ENCODE assay signal across 8 cellular contexts in genomic region chr1:201877877-201878339, GRCh38. TPM values are rescaled to one million over a fixed set of nuclear protein-coding genes. Genes with fewer than 3 reads are reported as not detected.
DNase-seq lines count a peak whose midpoint lies in the region; ATAC-seq and TF ChIP-seq lines count a peak whose summit lies in the region.

No MANE protein-coding gene starts in this region.

- WGBS in tibial nerve, 2 donors = 47 to 50% methylated on average over 6 of the region's 6 CpGs

- H3K4me3 ChIP-seq in AG04450 (ENCODE audit: low read depth, low read length) (no peak overlapping the region), breast epithelium (no peak overlapping the region), tibial nerve (no peak overlapping the region)

- peaks cover 40% of the 10 kb centered on the region for H3K36me3 Mint-ChIP-seq in activated T-helper 1 cell treated with anti-CD3 and anti-CD28 coated beads, Interleukin-12 subunit alpha, Interleukin-12 subunit beta, Interleukin-2, Interleukin-4 antibody, amounts not matched to agents 30 ng/mL and 10 ng/mL and 1 ng/mL, durations not matched to agents 14 hours and 24 hours and 36 hours (ENCODE audit: low read depth)

- H3K27me3 ChIP-seq in AG04450 (ENCODE audit: control insufficient read depth, insufficient read depth, low read length) (no peaks in the 10 kb centered on the region), breast epithelium (no peaks in the 10 kb centered on the region), tibial nerve (no peaks in the 10 kb centered on the region)

- no peaks in the 10 kb centered on the region for H3K9me3 ChIP-seq in AG04450 (ENCODE audit: control insufficient read depth, insufficient read depth, low read length)
- H3K9me3 ChIP-seq in breast epithelium = no peaks in the 10 kb centered on the region
- H3K9me3 ChIP-seq in tibial nerve = no peaks in the 10 kb centered on the region

- peak; percentile 75 for ATAC-seq in left colon

- intact Hi-C loops in breast epithelium (cut with DNase I; ENCODE audit: low total_unique reads) = no loop called here
- intact Hi-C loops in left colon (cut with DNase I, micrococcal nuclease) = no loop called here
- intact Hi-C loops in activated T-helper 1 cell treated with anti-CD3 and anti-CD28 coated beads, Interleukin-12 subunit alpha, Interleukin-12 subunit beta, Interleukin-2, Interleukin-4 antibody, amounts not matched to agents 30 ng/mL and 10 ng/mL and 1 ng/mL, durations not matched to agents 14 hours and 24 hours and 36 hours (cut with micrococcal nuclease) = loop anchor here (1.0 kb wide), 1 partner anchor 94 kb away; no protein-coding TSS in a partner anchor

- POLR2A ChIA-PET in AG04450 (lab: Yijun Ruan, JAX) = interaction anchor here (0.5 to 1.2 kb wide), 3 partner anchors 9 to 79 kb away, joined by 3 to 8 read pairs (median 3); partner anchors contain the start of gene LMOD1

- no peak overlapping the region for H3K4me3 Mint-ChIP-seq in activated T-helper 1 cell treated with anti-CD3 and anti-CD28 coated beads, Interleukin-12 subunit alpha, Interleukin-12 subunit beta, Interleukin-2, Interleukin-4 antibody, amounts not matched to agents 30 ng/mL and 10 ng/mL and 1 ng/mL, durations not matched to agents 14 hours and 24 hours and 36 hours

- CTCF ChIA-PET in AG04450 (lab: Charles Lee) = interaction anchor here (0.5 to 8.4 kb wide), 23 partner anchors 9 to 366 kb away, joined by 3 to 61 read pairs (median 5); partner anchors contain the start of gene TIMM17A

- no peak overlapping the region for H3K27ac Mint-ChIP-seq in activated T-helper 1 cell treated with anti-CD3 and anti-CD28 coated beads, Interleukin-12 subunit alpha, Interleukin-12 subunit beta, Interleukin-2, Interleukin-4 antibody, amounts not matched to agents 30 ng/mL and 10 ng/mL and 1 ng/mL, durations not matched to agents 14 hours and 24 hours and 36 hours

- DNase-seq in AG04450 (ENCODE audit: low read depth, low spot score) = no peak
- DNase-seq in GM10266 (ENCODE audit: extremely low spot score) = peak; percentile 49
- peak; percentile 24 for DNase-seq in NCI-H226
- peak in 1 of 2 donors; percentile 61 for DNase-seq in breast epithelium (ENCODE audit: low spot score in 2 of 2)
- DNase-seq in left colon = peak in 1 of 2 donors; percentile 26
- peak in 1 of 2 donors; percentile 66 for DNase-seq in tibial nerve (ENCODE audit: low spot score in 2 of 2)
- no peak for DNase-seq in activated T-helper 1 cell treated with anti-CD3 and anti-CD28 coated beads, Interleukin-12 subunit alpha, Interleukin-12 subunit beta, Interleukin-2, Interleukin-4 antibody, amounts not matched to agents 30 ng/mL and 10 ng/mL and 1 ng/mL, durations not matched to agents 14 hours and 24 hours and 36 hours (ENCODE audit: low spot score)
- DNase-seq in NCI-H526 treated with DMSO at 0.1 percent for 48 hours (lab: John Stamatoyannopoulos, UW) = no peak

- H3K9me3 Mint-ChIP-seq in activated T-helper 1 cell treated with anti-CD3 and anti-CD28 coated beads, Interleukin-12 subunit alpha, Interleukin-12 subunit beta, Interleukin-2, Interleukin-4 antibody, amounts not matched to agents 30 ng/mL and 10 ng/mL and 1 ng/mL, durations not matched to agents 14 hours and 24 hours and 36 hours = no peaks in the 10 kb centered on the region

- TF ChIP-seq EP300 in tibial nerve (IDR thresholded peaks at IDR 0.05) = peak in 1 of 2 donors; percentile 34

- H3K27ac ChIP-seq in AG04450 (ENCODE audit: low read depth, low read length) (no peak overlapping the region), breast epithelium (peak overlapping the region; percentile 21 to 42), tibial nerve (peak overlapping the region in 3 of 4 donors; percentile 13 to 75 (median 73))

- H3K4me1 ChIP-seq in breast epithelium (no peaks in the 10 kb centered on the region), tibial nerve (peaks cover 0 to 11% (median 0%) of the 10 kb centered on the region in 4 donors)

- H3K27me3 Mint-ChIP-seq in activated T-helper 1 cell treated with anti-CD3 and anti-CD28 coated beads, Interleukin-12 subunit alpha, Interleukin-12 subunit beta, Interleukin-2, Interleukin-4 antibody, amounts not matched to agents 30 ng/mL and 10 ng/mL and 1 ng/mL, durations not matched to agents 14 hours and 24 hours and 36 hours (ENCODE audit: insufficient read depth) = no peaks in the 10 kb centered on the region

- no peaks in the 10 kb centered on the region for H3K4me1 Mint-ChIP-seq in activated T-helper 1 cell treated with anti-CD3 and anti-CD28 coated beads, Interleukin-12 subunit alpha, Interleukin-12 subunit beta, Interleukin-2, Interleukin-4 antibody, amounts not matched to agents 30 ng/mL and 10 ng/mL and 1 ng/mL, durations not matched to agents 14 hours and 24 hours and 36 hours (ENCODE audit: low read depth)

- H3K36me3 ChIP-seq in breast epithelium = peaks cover under 1% of the 10 kb centered on the region
- H3K36me3 ChIP-seq in tibial nerve = peaks cover 0 to 42% (median 0%) of the 10 kb centered on the region in 3 donors

- TF ChIP-seq POLR2A in breast epithelium (IDR thresholded peaks at IDR 0.05) (no peak), tibial nerve (IDR thresholded peaks at IDR 0.05) (no peak)

- peak; percentile 74 for TF ChIP-seq CTCF in AG04450 (IDR thresholded peaks at IDR 0.05; ENCODE audit: low read depth, low read length)
- peak; percentile 62 for TF ChIP-seq CTCF in GM10266 (IDR thresholded peaks at IDR 0.05; ENCODE audit: control insufficient read depth, insufficient read depth, low read depth, missing control alignments)
- TF ChIP-seq CTCF in breast epithelium (IDR thresholded peaks at IDR 0.05) = peak; percentile 43 to 75 (median 50)
- TF ChIP-seq CTCF in tibial nerve (IDR thresholded peaks at IDR 0.05) = peak; percentile 54 to 76 (median 57)

RNA-seq across cellular contexts. Expression of gene SHISA4, which starts 10.8 kb away (rescaled TPM):
- 24.4 and 36.4 TPM in 2 replicates for polyA plus RNA-seq in AG04450 (2011; rRNA removed)
- 24.8 and 25.7 TPM in 2 replicates for polyA minus RNA-seq in AG04450 (2011; rRNA and poly(A)+ RNA removed)
- total RNA-seq in breast epithelium (10 to 100 TPM; 15.7 to 21.9 (median 20.3) TPM), left colon (1 to 10 TPM; 1.7 to 2.6 TPM), tibial nerve (10 to 100 TPM; 42.6 to 76.6 (median 66.4) TPM)
- 0.67 and 0.73 TPM in 2 replicates for total RNA-seq in activated T-helper 1 cell treated with anti-CD3 and anti-CD28 coated beads, Interleukin-12 subunit alpha, Interleukin-12 subunit beta, Interleukin-2, Interleukin-4 antibody, amounts not matched to agents 30 ng/mL and 10 ng/mL and 1 ng/mL, durations not matched to agents 14 hours and 24 hours and 36 hours

RNA-seq across cellular contexts. Expression of gene IPO9, which starts 49.0 kb away (rescaled TPM):
- polyA plus RNA-seq in AG04450 (2011; rRNA removed) = 55.5 and 57.9 TPM in 2 replicates
- polyA minus RNA-seq in AG04450 (2011; rRNA and poly(A)+ RNA removed) = 38.9 and 43.6 TPM in 2 replicates
- total RNA-seq in breast epithelium (10 to 100 TPM; 15.2 to 21.3 (median 18.1) TPM), left colon (10 to 100 TPM; 22.0 to 24.3 TPM), tibial nerve (10 to 100 TPM; 13.3 to 22.1 (median 15.3) TPM)
- 58.5 and 61.6 TPM in 2 replicates for total RNA-seq in activated T-helper 1 cell treated with anti-CD3 and anti-CD28 coated beads, Interleukin-12 subunit alpha, Interleukin-12 subunit beta, Interleukin-2, Interleukin-4 antibody, amounts not matched to agents 30 ng/mL and 10 ng/mL and 1 ng/mL, durations not matched to agents 14 hours and 24 hours and 36 hours

Comparison
In these comparisons a context has a peak if more than half of its experiments do, and no peak if none do; other contexts are left out.
1. DNase-seq: peak in GM10266 (single experiment) and NCI-H226 (single experiment); none in AG04450 (single experiment), activated T-helper 1 cell treated with anti-CD3 and anti-CD28 coated beads, Interleukin-12 subunit alpha, Interleukin-12 subunit beta, Interleukin-2, Interleukin-4 antibody, amounts not matched to agents 30 ng/mL and 10 ng/mL and 1 ng/mL, durations not matched to agents 14 hours and 24 hours and 36 hours (single experiment) and NCI-H526 treated with DMSO at 0.1 percent for 48 hours (single experiment).
2. Peak in every context shown above with its lines, with median percentiles within 50 percentile points of each other: CTCF ChIP-seq.